In the genomic region with DNA sequence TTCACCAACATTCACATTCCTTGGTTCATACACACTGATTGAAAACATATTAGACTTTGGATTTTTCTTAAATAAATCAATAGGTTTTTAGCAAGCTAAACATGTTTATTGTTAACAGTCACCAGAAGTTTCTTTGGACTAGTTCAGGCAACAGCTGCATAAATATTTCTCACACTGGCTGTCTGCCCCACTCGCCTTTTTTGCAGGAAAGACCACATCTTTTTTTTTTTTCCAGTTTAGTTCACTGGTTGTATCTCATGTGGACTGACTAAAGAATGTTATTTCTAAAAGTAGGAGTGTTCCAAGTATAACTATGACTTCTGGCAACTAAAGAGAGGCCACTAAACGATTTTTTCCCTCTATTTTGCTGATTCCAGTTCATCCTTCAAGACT, we compare ENCODE assay signal across 15 cellular contexts. TPM values are rescaled to one million over a fixed set of nuclear protein-coding genes. Genes with fewer than 3 reads are reported as not detected.
DNase-seq lines count a peak whose midpoint lies in the region; ATAC-seq and TF ChIP-seq lines count a peak whose summit lies in the region.
"Had no signal": no experiment of that assay in that cellular context is flagged by ENCODE, and none has a peak within 500 bp of the region (broad histone marks: within the 10 kb centered on the region; RNA-seq: fewer than 3 reads in every experiment).

No MANE protein-coding gene starts in this region.

- WGBS in right cardiac atrium, result 29% methylated on average over 2 of the region's 2 CpGs

- no peak overlapping the region for H3K27ac ChIP-seq in right cardiac atrium (ENCODE audit: low read length)
- peak overlapping the region; percentile 77 for H3K27ac ChIP-seq in skeletal muscle tissue (ENCODE audit: low read depth, low read length)
- H3K27ac ChIP-seq: C4-2B had no signal

- POLR2A ChIA-PET in GM10248 (lab: Yijun Ruan, JAX), result no interaction called here

- no peak for TF ChIP-seq CTCF in choroid plexus epithelial cell (conservative IDR thresholded peaks at IDR 0.05; ENCODE audit: low read depth, low read length)
- TF ChIP-seq CTCF in GM10248 (IDR thresholded peaks at IDR 0.05; ENCODE audit: control extremely low read depth, extremely low read depth, low read depth, missing control alignments), result no peak

- H3K4me3 ChIP-seq in choroid plexus epithelial cell (ENCODE audit: low read depth, low read length), result no peak overlapping the region
- H3K4me3 ChIP-seq in right cardiac atrium (ENCODE audit: low read length), result no peak overlapping the region
- H3K4me3 ChIP-seq in skeletal muscle tissue (ENCODE audit: low read length in 3 of 3), result no peak overlapping the region

- no peak overlapping the region for H3K9ac ChIP-seq in skeletal muscle tissue (ENCODE audit: low read depth in 1 of 3, low read length in 3 of 3)

- CTCF ChIA-PET in GM10248 (lab: Yijun Ruan, JAX), result interaction anchor here (0.9 kb wide), 1 partner anchor 18 kb away, joined by 3 read pairs; no protein-coding TSS in a partner anchor

- H3K27me3 ChIP-seq in right cardiac atrium (ENCODE audit: control insufficient read depth, insufficient read depth) (no peaks in the 10 kb centered on the region), skeletal muscle tissue (ENCODE audit: control insufficient read depth in 3 of 3, insufficient read depth in 3 of 3, low read length in 3 of 3) (no peaks in the 10 kb centered on the region)

- peak; percentile 48 for DNase-seq in GM04503 (ENCODE audit: low read depth)
- DNase-seq in choroid plexus epithelial cell (ENCODE audit: low read depth), result peak; percentile 83
- DNase-seq in right cardiac atrium, result peak; percentile 39 to 80 (median 72)
- DNase-seq in NCI-H82 treated with DMSO at 0.1 percent for 48 hours (lab: John Stamatoyannopoulos, UW; ENCODE audit: unreplicated experiment), result no peak
- DNase-seq in pons (ENCODE audit: low spot score), result no peak
- no peak for DNase-seq in GM10248 (ENCODE audit: extremely low spot score)
- DNase-seq: activated CD4-positive, alpha-beta T cell treated with anti-CD3 and anti-CD28 coated beads, Interleukin-2, amount 10 ng/mL, durations not matched to agents 7 days and 5 days; caudate nucleus; NCI-H2081 treated with DMSO at 0.1 percent for 48 hours; nephron progenitor cell; stimulated activated CD4-positive, alpha-beta T cell treated with anti-CD3 and anti-CD28 coated beads, Interleukin-15, amount 100 ng/mL, for 24 hours had no signal

- H3K36me3 ChIP-seq in skeletal muscle tissue (ENCODE audit: control insufficient read depth in 3 of 3, insufficient read depth in 3 of 3, low read length in 3 of 3), result no peaks in the 10 kb centered on the region

- ATAC-seq in right cardiac atrium, result peak; percentile 17 to 52
- ATAC-seq in HG02884 (IDR thresholded peaks at IDR 0.05; ENCODE audit: unreplicated experiment), result no peak
- ATAC-seq: esophagus mucosa had no signal

- intact Hi-C loops in right cardiac atrium (cut with DNase I), result no loop called here

- H3K9me3 ChIP-seq in right cardiac atrium (ENCODE audit: control insufficient read depth, low read length), result no peaks in the 10 kb centered on the region
- no peaks in the 10 kb centered on the region for H3K9me3 ChIP-seq in skeletal muscle tissue (ENCODE audit: control insufficient read depth in 3 of 3, low read length in 3 of 3)

- peaks cover 5% of the 10 kb centered on the region for H3K4me1 ChIP-seq in right cardiac atrium (ENCODE audit: control insufficient read depth, insufficient read depth, low read length)
- H3K4me1 ChIP-seq in skeletal muscle tissue (ENCODE audit: control insufficient read depth in 3 of 3, insufficient read depth in 3 of 3, low read length in 3 of 3), result peaks cover 9 to 29% (median 15%) of the 10 kb centered on the region in 3 donors

RNA-seq across cellular contexts. Expression of a gene that starts 31.1 kb away (rescaled TPM):
- 10 to 100 TPM; 50.5 to 86.9 (median 73.9) TPM for total RNA-seq in right cardiac atrium
- 32.2 TPM for polyA plus RNA-seq in right cardiac atrium
- total RNA-seq in skeletal muscle tissue, result 97.6 TPM

Comparison
In these comparisons a context has a peak if more than half of its experiments do, and no peak if none do; other contexts are left out.
1. DNase-seq: peak in GM04503 (single experiment), choroid plexus epithelial cell (single experiment) and right cardiac atrium (3 of 3); none in NCI-H82 treated with DMSO at 0.1 percent for 48 hours (single experiment), pons (single experiment) and GM10248 (single experiment).